24 cellular contexts compared by ENCODE assay signal in the genomic region with DNA sequence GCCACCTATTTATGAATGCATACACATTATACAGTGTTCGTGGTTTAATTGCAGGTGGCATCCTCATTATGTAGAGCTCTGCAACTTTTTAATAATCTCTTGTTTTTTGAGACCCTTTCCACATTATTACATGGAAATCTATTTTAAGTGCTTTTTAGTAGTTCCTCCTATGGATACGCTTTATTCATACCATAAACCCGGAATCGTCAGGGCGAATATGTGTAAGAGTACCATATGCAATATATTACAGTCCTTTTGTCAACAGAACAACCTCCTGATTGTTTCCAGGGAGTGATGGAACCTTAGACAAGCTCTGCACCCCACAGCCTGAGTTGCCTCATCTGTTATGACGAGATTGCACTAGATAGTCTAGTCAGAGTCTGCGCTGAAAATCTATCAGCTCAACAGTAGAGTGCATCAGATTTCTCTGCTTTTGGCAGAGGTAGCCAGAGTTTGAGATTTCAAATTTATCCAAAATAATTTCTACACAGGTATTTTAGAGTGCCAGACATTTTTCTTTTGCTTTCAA. TPM values are rescaled to one million over a fixed set of nuclear protein-coding genes. Genes with fewer than 3 reads are reported as not detected.
DNase-seq lines count a peak whose midpoint lies in the region; ATAC-seq, FAIRE-seq and TF ChIP-seq lines count a peak whose summit lies in the region.
"Had no signal": no experiment of that assay in that cellular context is flagged by ENCODE, and none has a peak within 500 bp of the region (broad histone marks: within the 10 kb centered on the region; RNA-seq: fewer than 3 reads in every experiment).

No MANE protein-coding gene starts in this region.

- no peak for DNase-seq in HepG2 (ENCODE audit: low spot score)
- no peak for DNase-seq in right lobe of liver
- no peak for DNase-seq in GM12891 (ENCODE audit: insufficient read length, low spot score)
- DNase-seq in PC-9, result no peak
- DNase-seq in iris pigment epithelial cell (ENCODE audit: low read depth), result peak; percentile 36
- DNase-seq in UCSD-AML1 (lab: John Stamatoyannopoulos, UW; ENCODE audit: unreplicated experiment), result no peak
- DNase-seq in retina, result no peak
- DNase-seq: 8988T; AML-193; Caco-2; Calu3; CD4-positive, alpha-beta T cell; CD8-positive, alpha-beta T cell; DMS79 treated with DMSO at 0.1 percent for 48 hours; GF-D8 had no signal

- TF ChIP-seq CTCF in HepG2 (CRISPR knock-in tag; IDR thresholded peaks at IDR 0.05) (no peak), right lobe of liver (IDR thresholded peaks at IDR 0.05) (no peak), PC-9 (conservative IDR thresholded peaks at IDR 0.05) (no peak)

- H3K27me3 ChIP-seq in HepG2 (ENCODE audit: control insufficient read depth in 1 of 2, insufficient read depth in 2 of 2, low read length in 2 of 2) (no peaks in the 10 kb centered on the region), right lobe of liver (no peaks in the 10 kb centered on the region), PC-9 (ENCODE audit: insufficient read depth, low read depth) (no peaks in the 10 kb centered on the region)
- H3K27me3 ChIP-seq: BLaER1 treated with 17β-estradiol and CSF1 and Interleukin-3, amounts not matched to agents 10 nM and 100 nM had no signal

- no peaks in the 10 kb centered on the region for H3K4me1 ChIP-seq in HepG2 (ENCODE audit: insufficient read depth, low read length)
- H3K4me1 ChIP-seq in right lobe of liver, result no peaks in the 10 kb centered on the region
- H3K4me1 ChIP-seq in PC-9 (replicated peaks; ENCODE audit: insufficient read depth), result peaks cover 71% of the 10 kb centered on the region
- H3K4me1 ChIP-seq: BLaER1 treated with 17β-estradiol and CSF1 and Interleukin-3, amounts not matched to agents 10 nM and 100 nM; Caco-2 had no signal

- H4K20me1 ChIP-seq in HepG2 (ENCODE audit: insufficient read depth, low read length) (peaks cover 3% of the 10 kb centered on the region; the same call in 1 of the 2 replicates), PC-9 (ENCODE audit: insufficient read depth) (peaks cover 100% of the 10 kb centered on the region)

- no peak for TF ChIP-seq RAD21 in HepG2 (CRISPR knock-in tag; IDR thresholded peaks at IDR 0.05)

- no peak overlapping the region for H2AFZ ChIP-seq in HepG2 (ENCODE audit: low read length)
- no peak overlapping the region for H2AFZ ChIP-seq in PC-9

- TF ChIP-seq EP300 in HepG2 (IDR thresholded peaks at IDR 0.05; ENCODE audit: low read depth in 2 of 2, low read length in 2 of 2) (no peak), HepG2 (CRISPR knock-in tag; IDR thresholded peaks at IDR 0.05; ENCODE audit: borderline replicate concordance) (no peak)

- H3K27ac ChIP-seq in HepG2 (ENCODE audit: extremely low read length, insufficient read depth, low read length) (no peak overlapping the region), right lobe of liver (no peak overlapping the region), PC-9 (peak overlapping the region; percentile 49; the same call in 1 of the 2 replicates)
- H3K27ac ChIP-seq: BLaER1 treated with 17β-estradiol and CSF1 and Interleukin-3, amounts not matched to agents 10 nM and 100 nM; C4-2B had no signal

- intact Hi-C loops in HepG2 (cut with micrococcal nuclease; ENCODE audit: unreplicated experiment), result no loop called here
- intact Hi-C loops in right lobe of liver (cut with DNase I), result no loop called here
- intact Hi-C loops in PC-9 (cut with micrococcal nuclease; ENCODE audit: unreplicated experiment), result no loop called here

- H3K36me3 ChIP-seq in HepG2 (replicated peaks in 1 of 2; ENCODE audit: control insufficient read depth in 1 of 2, insufficient read depth in 2 of 2, low read length in 2 of 2), result peaks cover 15 to 80% of the 10 kb centered on the region in 2 experiments
- peaks cover 0 to 98% (median 47%) of the 10 kb centered on the region in 4 donors for H3K36me3 ChIP-seq in right lobe of liver
- H3K36me3 ChIP-seq in PC-9 (ENCODE audit: low read depth), result peaks cover 93% of the 10 kb centered on the region

- TF ChIP-seq POLR2A in HepG2 (IDR thresholded peaks at IDR 0.05; ENCODE audit: insufficient read depth in 1 of 2, low read depth in 2 of 2, low read length in 2 of 2) (no peak), right lobe of liver (IDR thresholded peaks at IDR 0.05) (no peak), GM12891 (IDR thresholded peaks at IDR 0.05; ENCODE audit: low read depth, low read length) (no peak)

- no peaks in the 10 kb centered on the region for H3K9me2 ChIP-seq in PC-9 (ENCODE audit: insufficient read depth)

- peaks cover 100% of the 10 kb centered on the region for H3F3A ChIP-seq in PC-9 (ENCODE audit: insufficient read depth, low read depth)

- in situ Hi-C loops in HepG2 (cut with HindIII; ENCODE audit: extremely low pct_ligation_motif_present, low pct_unique_long_range_greater_than_20kb), result no loop called here

- no peak overlapping the region for H3K4me2 ChIP-seq in HepG2 (ENCODE audit: low read depth, low read length)
- H3K4me2 ChIP-seq in PC-9, result no peak overlapping the region
- H3K4me2 ChIP-seq: BLaER1 treated with 17β-estradiol and CSF1 and Interleukin-3, amounts not matched to agents 10 nM and 100 nM had no signal

- ATAC-seq in HepG2, result no peak
- ATAC-seq in right lobe of liver, result no peak
- ATAC-seq in HG03045 (IDR thresholded peaks at IDR 0.05; ENCODE audit: unreplicated experiment), result no peak
- ATAC-seq: CD8-positive, alpha-beta T cell had no signal

- no peak overlapping the region for H3K9ac ChIP-seq in HepG2 (ENCODE audit: insufficient read depth, low read depth, low read length)
- H3K9ac ChIP-seq: BLaER1 treated with 17β-estradiol and CSF1 and Interleukin-3, amounts not matched to agents 10 nM and 100 nM had no signal

- POLR2A ChIA-PET in HepG2 (lab: Yijun Ruan, JAX) (no interaction called here), PC-9 (lab: Charles Lee; ENCODE audit: unreplicated experiment) (interaction anchor here (0.6 to 0.7 kb wide), 2 partner anchors 150 to 277 kb away, joined by 4 to 11 read pairs; no protein-coding TSS in a partner anchor)

- H3K9me3 ChIP-seq in HepG2 (ENCODE audit: low read length) (no peaks in the 10 kb centered on the region), right lobe of liver (no peaks in the 10 kb centered on the region), PC-9 (ENCODE audit: insufficient read depth, low read depth) (no peaks in the 10 kb centered on the region)
- H3K9me3 ChIP-seq: BLaER1 treated with 17β-estradiol and CSF1 and Interleukin-3, amounts not matched to agents 10 nM and 100 nM had no signal

- CTCF ChIA-PET in HepG2 (lab: Yijun Ruan, JAX; ENCODE audit: low intra/inter-chr PET ratio, low total read pairs), result no interaction called here
- CTCF ChIA-PET in PC-9 (lab: Charles Lee), result interaction anchor here (1.2 kb wide), 1 partner anchor 9 kb away, joined by 13 read pairs; no protein-coding TSS in a partner anchor

- H3K4me3 ChIP-seq in HepG2 (replicated peaks in 1 of 3; ENCODE audit: insufficient read depth in 1 of 3, low read depth in 2 of 3, low read length in 3 of 3) (no peak overlapping the region), right lobe of liver (no peak overlapping the region), PC-9 (no peak overlapping the region)
- H3K4me3 ChIP-seq: BLaER1 treated with 17β-estradiol and CSF1 and Interleukin-3, amounts not matched to agents 10 nM and 100 nM had no signal

- H3K79me2 ChIP-seq in HepG2 (ENCODE audit: insufficient read depth, low read length), result no peaks in the 10 kb centered on the region
- H3K79me2 ChIP-seq in PC-9 (ENCODE audit: low read depth), result peaks cover 97% of the 10 kb centered on the region

- FAIRE-seq in HepG2 (lab: Jason Lieb, UNC) (no peak), GM12891 (lab: Jason Lieb, UNC) (peak; percentile 52)
- FAIRE-seq: A204.1, D721Med, G401.6, GM12892, GM18507, GM19239 had no signal

- no TSS peak for BruUV-seq in HepG2 (replicated peaks; lab: Mats Ljungman, UMichigan)
- no TSS peak for BruUV-seq in PC-9 (replicated peaks; lab: Mats Ljungman, UMichigan)

- WGBS in HepG2 (ENCODE audit: low lambda C conversion rate), result 93% methylated on average over 7 of the region's 7 CpGs
- WGBS in right lobe of liver (ENCODE audit: insufficient coverage, low coverage, low lambda C conversion rate, missing lambda C conversion rate), result 74% methylated on average over 7 of the region's 7 CpGs

TF ChIP-seq in HepG2, 621 proteins besides CTCF, POLR2A, EP300 and RAD21 (continues in another document):
- TF ChIP-seq MBD4 (IDR thresholded peaks at IDR 0.05; ENCODE audit: borderline replicate concordance, low read length), result no peak
- peak; percentile 76 for TF ChIP-seq RBM22 (optimal IDR thresholded peaks at IDR 0.05; ENCODE audit: low read length)

TF ChIP-seq in GM12891, 5 proteins besides CTCF, POLR2A, EP300 and RAD21 (continues in another document):
- TF ChIP-seq PAX5 (IDR thresholded peaks at IDR 0.05; ENCODE audit: insufficient read depth, low read length, severe bottlenecking) (no peak), POU2F2 (IDR thresholded peaks at IDR 0.05; ENCODE audit: low read depth, low read length) (no peak), SPI1 (IDR thresholded peaks at IDR 0.05; ENCODE audit: low read depth, low read length) (no peak), TAF1 (IDR thresholded peaks at IDR 0.05; ENCODE audit: low read depth, low read length) (no peak)

RNA-seq across cellular contexts. Expression of a gene that starts 33.6 kb away (rescaled TPM):
- 0.27 and 4.5 TPM in 2 replicates for total RNA-seq in HepG2 (2016; rRNA removed; fragmentation: Illumina TruSeq; extraction: Trizol)
- total RNA-seq in HepG2 (2016; cell fraction: cytosol; rRNA removed; fragmentation: Illumina TruSeq; extraction: Trizol; ENCODE audit: low read depth), result 0.20 TPM in 1 of 2 replicates, not detected in the other
- total RNA-seq in HepG2 (2016; cell fraction: insoluble cytoplasmic fraction; rRNA removed; fragmentation: Illumina TruSeq; extraction: Trizol), result 0.37 and 4.2 TPM in 2 replicates
- 0.24 and 0.28 TPM in 2 replicates for total RNA-seq in HepG2 (2016; cell fraction: membrane; rRNA removed; fragmentation: Illumina TruSeq; extraction: Trizol)
- 19.9 and 21.8 TPM in 2 replicates for total RNA-seq in HepG2 (2016; cell fraction: nucleus; rRNA removed; fragmentation: Illumina TruSeq; extraction: Trizol)
- polyA plus RNA-seq in HepG2 (2011; rRNA removed), result 0.38 and 0.56 TPM in 2 replicates
- polyA plus RNA-seq in HepG2 (2011; cell fraction: cytosol; rRNA removed), result not detected in 2 replicates
- 2.2 and 2.8 TPM in 2 replicates for polyA plus RNA-seq in HepG2 (2011; cell fraction: nucleus; rRNA removed)
- polyA plus RNA-seq in HepG2 (2012), result 0.13 and 0.39 TPM in 2 replicates
- polyA plus RNA-seq in HepG2 (2016; cell fraction: cytosol; fragmentation: Illumina TruSeq; extraction: Trizol; ENCODE audit: low read depth), result 0.07 TPM in 1 of 2 replicates, not detected in the other
- 0.21 TPM in 1 of 2 replicates, not detected in the other for polyA plus RNA-seq in HepG2 (2016; cell fraction: insoluble cytoplasmic fraction; fragmentation: Illumina TruSeq; extraction: Trizol; ENCODE audit: low read depth)
- not detected in 2 replicates for polyA plus RNA-seq in HepG2 (2016; cell fraction: membrane; fragmentation: Illumina TruSeq; extraction: Trizol; ENCODE audit: low read depth)
- polyA plus RNA-seq in HepG2 (2016; cell fraction: nucleus; fragmentation: Illumina TruSeq; extraction: Trizol; ENCODE audit: insufficient read depth, low read depth), result 5.1 and 5.3 TPM in 2 replicates
- 3.3 and 7.0 TPM in 2 replicates for polyA minus RNA-seq in HepG2 (2011; rRNA and poly(A)+ RNA removed; ENCODE audit: low replicate concordance)
- not detected in 2 replicates for polyA minus RNA-seq in HepG2 (2011; cell fraction: cytosol; rRNA and poly(A)+ RNA removed)
- 26.4 and 27.4 TPM in 2 replicates for polyA minus RNA-seq in HepG2 (2011; cell fraction: nucleus; rRNA and poly(A)+ RNA removed)
- total RNA-seq in right lobe of liver, result 1 to 10 TPM; 1.1 to 7.3 (median 1.4) TPM
- polyA plus RNA-seq in GM12891 (2012; ENCODE audit: low read depth, missing spikeins), result 2.1 TPM
- 42.4 and 47.4 TPM in 2 replicates for total RNA-seq in PC-9 (2021)
